Comparison of ENCODE assay signal across 8 cellular contexts in the genomic region with DNA sequence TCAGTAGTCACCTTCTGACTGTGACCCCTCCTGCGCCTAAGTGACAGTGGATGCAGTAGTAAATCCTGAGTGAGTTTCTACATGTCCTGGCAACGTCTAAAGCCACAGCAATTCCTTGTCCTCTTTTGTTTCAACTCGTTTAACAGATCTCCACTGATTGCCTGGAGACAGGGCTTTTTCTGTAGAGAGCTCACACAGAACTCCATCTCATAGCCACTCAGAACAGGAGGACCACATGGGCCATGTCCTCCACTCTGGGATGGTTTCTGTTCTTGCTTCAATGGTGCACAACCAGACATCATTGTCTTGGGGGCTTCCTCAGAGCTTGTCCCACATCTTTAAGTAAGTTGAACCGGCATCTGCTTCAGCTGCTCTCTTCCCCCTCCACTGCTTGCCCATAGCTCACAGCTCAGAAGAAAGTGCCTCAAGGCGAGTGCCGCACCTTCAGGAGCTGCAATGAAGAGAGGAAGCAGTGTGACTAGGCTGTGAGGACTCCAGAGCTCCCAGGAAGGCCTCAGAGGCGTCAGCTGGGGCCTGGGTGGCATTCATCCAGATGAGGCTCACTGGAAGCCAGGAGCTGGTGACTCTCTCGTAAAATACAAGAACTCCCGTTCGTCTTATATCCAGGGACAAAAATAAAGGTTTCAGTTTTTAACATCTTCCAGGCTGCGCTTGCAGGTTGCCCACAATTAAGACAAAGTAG. TPM values are rescaled to one million over a fixed set of nuclear protein-coding genes. Genes with fewer than 3 reads are reported as not detected.
DNase-seq lines count a peak whose midpoint lies in the region; ATAC-seq, FAIRE-seq and TF ChIP-seq lines count a peak whose summit lies in the region.

No MANE protein-coding gene starts in this region.

- H3F3A ChIP-seq in PC-3 (ENCODE audit: low read length, unreplicated experiment) (no peaks in the 10 kb centered on the region), SK-N-SH (replicated peaks; ENCODE audit: insufficient read depth) (no peaks in the 10 kb centered on the region)

- H3K4me3 ChIP-seq in BLaER1, result no peak overlapping the region
- H3K4me3 ChIP-seq in PC-3 (ENCODE audit: low read length), result no peak overlapping the region
- H3K4me3 ChIP-seq in SK-N-SH (ENCODE audit: low read depth in 2 of 2, low read length in 1 of 2), result no peak overlapping the region

- H3K27ac Mint-ChIP-seq in nephron progenitor cell, result peak overlapping the region; percentile 26

- peak; percentile 71 for ATAC-seq in PC-3

- H3K27me3 Mint-ChIP-seq in nephron progenitor cell (ENCODE audit: low read depth, poor library complexity), result peaks cover 3% of the 10 kb centered on the region

- H3K27me3 ChIP-seq in BLaER1 (no peaks in the 10 kb centered on the region), PC-3 (ENCODE audit: low read length) (no peaks in the 10 kb centered on the region), SK-N-SH (ENCODE audit: insufficient read depth) (no peaks in the 10 kb centered on the region)

- H2AFZ ChIP-seq in PC-3 (ENCODE audit: low read length) (no peak overlapping the region), SK-N-SH (ENCODE audit: low read depth) (no peak overlapping the region)

- no peak for FAIRE-seq in frontal cortex (lab: Jason Lieb, UNC)

- H3K9me3 ChIP-seq in BLaER1, result peaks cover 22% of the 10 kb centered on the region
- no peaks in the 10 kb centered on the region for H3K9me3 ChIP-seq in PC-3 (ENCODE audit: low read length)
- 0 out of 2 replicates have a peak, but pooled peaks cover 5% of the 10 kb centered on the region for H3K9me3 ChIP-seq in SK-N-SH

- in situ Hi-C loops in GM13977 (cut with MboI; ENCODE audit: low pct_unique_long_range_greater_than_20kb, low sequenced_read_pairs, unreplicated experiment), result no loop called here

- WGBS in SK-N-SH (ENCODE audit: low lambda C conversion rate), result 88% methylated on average over 10 of the region's 11 CpGs

- intact Hi-C loops in PC-3 (cut with micrococcal nuclease), result no loop called here

- no peak overlapping the region for H3K9ac ChIP-seq in BLaER1
- H3K9ac ChIP-seq in PC-3 (ENCODE audit: low read length), result no peak overlapping the region
- H3K9ac ChIP-seq in SK-N-SH, result no peak overlapping the region

- peaks cover 8% of the 10 kb centered on the region for H3K36me3 Mint-ChIP-seq in nephron progenitor cell (ENCODE audit: low read depth)

- POLR2A ChIA-PET in PC-3 (lab: Charles Lee; ENCODE audit: unreplicated experiment) (no interaction called here), SK-N-SH (lab: Yijun Ruan, JAX) (no interaction called here)

- H3K4me1 Mint-ChIP-seq in nephron progenitor cell, result peaks cover 18% of the 10 kb centered on the region

- BruUV-seq in PC-3 (replicated peaks; lab: Mats Ljungman, UMichigan), result no TSS peak

- peaks cover 36% of the 10 kb centered on the region for H3K4me1 ChIP-seq in BLaER1
- H3K4me1 ChIP-seq in PC-3 (ENCODE audit: insufficient read depth, low read length), result 0 out of 2 replicates have a peak, but pooled peaks cover 3% of the 10 kb centered on the region
- H3K4me1 ChIP-seq in SK-N-SH (ENCODE audit: control insufficient read depth in 1 of 2, insufficient read depth in 2 of 2, low read depth in 1 of 2, low read length in 1 of 2), result peaks cover 0 to 26% of the 10 kb centered on the region in 2 experiments; a peak in 2 of 4 replicates

- no peak for TF ChIP-seq RAD21 in SK-N-SH (IDR thresholded peaks at IDR 0.05; ENCODE audit: low read length)

- no peak for TF ChIP-seq EP300 in SK-N-SH (IDR thresholded peaks at IDR 0.05; ENCODE audit: borderline replicate concordance in 1 of 2, low read depth in 1 of 2, low read length in 1 of 2)

- H4K20me1 ChIP-seq in BLaER1 (no peaks in the 10 kb centered on the region), PC-3 (ENCODE audit: low read length) (no peaks in the 10 kb centered on the region), SK-N-SH (ENCODE audit: insufficient read depth) (no peaks in the 10 kb centered on the region)

- H3K27ac ChIP-seq in BLaER1 (0 out of 2 replicates have a peak overlapping the region, but pooled peaks have one; percentile 24), PC-3 (ENCODE audit: low read length) (no peak overlapping the region), cingulate gyrus (ENCODE audit: low read depth, low read length) (peak overlapping the region; percentile 61), SK-N-SH (ENCODE audit: low read depth in 2 of 2, low read length in 1 of 2) (peak overlapping the region in 1 of 2 experiments; percentile 56; a peak in 1 of 4 replicates)

- H3K9me2 ChIP-seq in PC-3 (replicated peaks; ENCODE audit: low read length) (no peaks in the 10 kb centered on the region), SK-N-SH (no peaks in the 10 kb centered on the region)

- H3K36me3 ChIP-seq in BLaER1 (peaks cover 37% of the 10 kb centered on the region), PC-3 (ENCODE audit: low read depth, low read length) (no peaks in the 10 kb centered on the region), SK-N-SH (replicated peaks in 1 of 2; ENCODE audit: control insufficient read depth in 1 of 2, insufficient read depth in 2 of 2, low read length in 1 of 2) (peaks cover 30 to 47% of the 10 kb centered on the region in 2 experiments)

- DNase-seq in PC-3 (peak; percentile 55), nephron progenitor cell (no peak), GM13977 (ENCODE audit: low spot score) (no peak), frontal cortex (ENCODE audit: low spot score in 2 of 2) (no peak), SK-N-SH (no peak), NCI-H748 treated with DMSO at 0.1 percent for 48 hours (lab: John Stamatoyannopoulos, UW) (no peak)

- TF ChIP-seq CTCF in PC-3 (conservative IDR thresholded peaks at IDR 0.05; ENCODE audit: low read depth, low read length) (no peak), nephron progenitor cell (IDR thresholded peaks at IDR 0.05) (no peak), GM13977 (IDR thresholded peaks at IDR 0.05; ENCODE audit: extremely low read depth, insufficient read depth, missing control alignments) (no peak), SK-N-SH (IDR thresholded peaks at IDR 0.05) (no peak)

- CTCF ChIA-PET in PC-3 (lab: Charles Lee) (no interaction called here), SK-N-SH (lab: Yijun Ruan, JAX) (interaction anchor here (1.2 to 4.4 kb wide), 4 partner anchors 24 to 228 kb away, joined by 3 to 34 read pairs (median 8); partner anchors contain the start of gene ST3GAL5)

- no peak overlapping the region for H3K4me3 Mint-ChIP-seq in nephron progenitor cell

- H3K79me2 ChIP-seq in PC-3 (ENCODE audit: low read length) (no peaks in the 10 kb centered on the region), SK-N-SH (ENCODE audit: insufficient read depth) (no peaks in the 10 kb centered on the region)

- H3K4me2 ChIP-seq in BLaER1 (peak overlapping the region; percentile 39), PC-3 (ENCODE audit: low read length) (peak overlapping the region; percentile 17; the same call in 1 of the 2 replicates), SK-N-SH (no peak overlapping the region)

- no peaks in the 10 kb centered on the region for H3K9me3 Mint-ChIP-seq in nephron progenitor cell

TF ChIP-seq in SK-N-SH, 30 proteins besides CTCF, POLR2A, EP300 and RAD21:
- TF ChIP-seq TCF12 (IDR thresholded peaks at IDR 0.05), result no peak
- TF ChIP-seq YY1 (IDR thresholded peaks at IDR 0.05; ENCODE audit: low read depth), result no peak

RNA-seq across cellular contexts. Expression of gene ST3GAL5, which starts 37.4 kb away (rescaled TPM):
- 0.87 and 0.98 TPM in 2 replicates for total RNA-seq in PC-3 (2014; rRNA removed)
- total RNA-seq in frontal cortex, result 44.4 TPM
- 37.6 and 55.7 TPM in 2 replicates for polyA plus RNA-seq in SK-N-SH (2012; rRNA removed)
- polyA plus RNA-seq in SK-N-SH (2012; cell fraction: cytosol; rRNA removed), result 55.0 and 61.9 TPM in 2 replicates
- polyA plus RNA-seq in SK-N-SH (2012; cell fraction: nucleus; rRNA removed), result 46.2 and 62.7 TPM in 2 replicates

Comparison
In these comparisons a context has a peak if more than half of its experiments do, and no peak if none do; other contexts are left out.
1. RNA of gene ST3GAL5, which starts 37.4 kb away (total RNA-seq): 44.4 TPM in frontal cortex (single experiment); 0.87 to 0.98 TPM in PC-3; every median in the first group is over 10 times any median in the second.